Comparison of ENCODE assay signal across 8 cellular contexts in genomic region chr5:178230879-178231735, GRCh38. TPM values are rescaled to one million over a fixed set of nuclear protein-coding genes. Genes with fewer than 3 reads are reported as not detected.
A peak's percentile ranks its signal among the peaks of the same experiment; 100 is the strongest.
DNase-seq lines count a peak whose midpoint lies in the region; ATAC-seq, FAIRE-seq and TF ChIP-seq lines count a peak whose summit lies in the region.

No MANE protein-coding gene starts in this region.

- H3K27ac ChIP-seq in RWPE2 (ENCODE audit: poor library complexity, severe bottlenecking) (peak overlapping the region; percentile 73), pancreas (no peak overlapping the region)

- DNase-seq in EH (ENCODE audit: low read depth) (peak; percentile 39), RWPE2 (ENCODE audit: low spot score) (no peak), fibroblast of peridontal ligament (ENCODE audit: extremely low read depth) (peak; percentile 62), pancreas (peak in 2 of 6 donors; percentile 46 to 60), NCI-H82 (lab: John Stamatoyannopoulos, UW) (no peak), NCI-H748 treated with DMSO at 0.1 percent for 48 hours (lab: John Stamatoyannopoulos, UW) (no peak)

- intact Hi-C loops in pancreas (cut with DNase I), result no loop called here

- no peaks in the 10 kb centered on the region for H3K9me3 ChIP-seq in RWPE2 (ENCODE audit: severe bottlenecking)
- no peaks in the 10 kb centered on the region for H3K9me3 ChIP-seq in pancreas

- TF ChIP-seq CTCF in RWPE2 (IDR thresholded peaks at IDR 0.05; ENCODE audit: poor library complexity, severe bottlenecking) (no peak), pancreas (IDR thresholded peaks at IDR 0.05) (no peak)

- H3K4me3 ChIP-seq in RWPE2 (ENCODE audit: severe bottlenecking) (peak overlapping the region; percentile 50), pancreas (peak overlapping the region; percentile 87 to 92 (median 88))

- ATAC-seq in RWPE2 (ENCODE audit: low read depth), result no peak
- ATAC-seq in pancreas, result peak in 2 of 4 donors; percentile 2 to 15
- no peak for ATAC-seq in GM18505 (IDR thresholded peaks at IDR 0.05; ENCODE audit: unreplicated experiment)
- ATAC-seq in GM21447 (IDR thresholded peaks at IDR 0.05; ENCODE audit: unreplicated experiment), result no peak

- no peak for TF ChIP-seq POLR2A in GM18505 (IDR thresholded peaks at IDR 0.05; ENCODE audit: borderline replicate concordance, extremely low read depth, insufficient read depth, insufficient read length)

- WGBS in pancreas, 2 donors, result 43 to 59% methylated on average over 14 of the region's 14 CpGs

- FAIRE-seq in pancreas (lab: Jason Lieb, UNC), result no peak

- H3K27me3 ChIP-seq in RWPE2 (ENCODE audit: insufficient read depth, poor library complexity, severe bottlenecking) (no peaks in the 10 kb centered on the region), pancreas (no peaks in the 10 kb centered on the region)

- peaks cover 7% of the 10 kb centered on the region for H3K4me1 ChIP-seq in RWPE2 (ENCODE audit: insufficient read depth, poor library complexity, severe bottlenecking)
- peaks cover 0 to 16% (median 8%) of the 10 kb centered on the region in 3 donors for H3K4me1 ChIP-seq in pancreas

- H3K36me3 ChIP-seq in RWPE2 (ENCODE audit: low read depth), result peaks cover 50% of the 10 kb centered on the region
- no peaks in the 10 kb centered on the region for H3K36me3 ChIP-seq in pancreas

RNA-seq across cellular contexts. Expression of gene PHYKPL, which starts 1.5 kb away (rescaled TPM):
- total RNA-seq in pancreas, result 10 to 100 TPM; 29.3 to 60.3 (median 35.9) TPM
- polyA plus RNA-seq in pancreas, result 10 to 100 TPM; 78.9 to 83.5 TPM

RNA-seq across cellular contexts. Expression of gene HNRNPAB, which starts 26.8 kb away (rescaled TPM):
- 10 to 100 TPM; 24.5 to 61.6 (median 44.8) TPM for total RNA-seq in pancreas
- 10 to 100 TPM; 47.0 to 52.7 TPM for polyA plus RNA-seq in pancreas

RNA-seq across cellular contexts. Expression of gene GMCL2, which starts 43.9 kb away (rescaled TPM):
- not detected for total RNA-seq in pancreas
- polyA plus RNA-seq in pancreas, result not detected

Comparison
In these comparisons a context has a peak if more than half of its experiments do, and no peak if none do; other contexts are left out.
1. DNase-seq: peak in EH (single experiment) and fibroblast of peridontal ligament (single experiment); none in RWPE2 (single experiment), NCI-H82 (single experiment) and NCI-H748 treated with DMSO at 0.1 percent for 48 hours (single experiment).